In genomic region chr1:183903101-183903500, GRCh38 we compare ENCODE assay signal across 1 cellular context.
TF ChIP-seq lines count a peak whose summit lies in the region.

No MANE protein-coding gene starts in this region.

TF ChIP-seq in GM12878, 131 proteins besides CTCF, POLR2A, EP300 and RAD21:
- TF ChIP-seq CUX1 (IDR thresholded peaks at IDR 0.05; ENCODE audit: insufficient replicate concordance, low read depth, low read length): no peak
- TF ChIP-seq, protein P1, sequence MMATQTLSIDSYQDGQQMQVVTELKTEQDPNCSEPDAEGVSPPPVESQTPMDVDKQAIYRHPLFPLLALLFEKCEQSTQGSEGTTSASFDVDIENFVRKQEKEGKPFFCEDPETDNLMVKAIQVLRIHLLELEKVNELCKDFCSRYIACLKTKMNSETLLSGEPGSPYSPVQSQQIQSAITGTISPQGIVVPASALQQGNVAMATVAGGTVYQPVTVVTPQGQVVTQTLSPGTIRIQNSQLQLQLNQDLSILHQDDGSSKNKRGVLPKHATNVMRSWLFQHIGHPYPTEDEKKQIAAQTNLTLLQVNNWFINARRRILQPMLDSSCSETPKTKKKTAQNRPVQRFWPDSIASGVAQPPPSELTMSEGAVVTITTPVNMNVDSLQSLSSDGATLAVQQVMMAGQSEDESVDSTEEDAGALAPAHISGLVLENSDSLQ (IDR thresholded peaks at IDR 0.05): no peak
- TF ChIP-seq NR2C1 (IDR thresholded peaks at IDR 0.05): no peak
- TF ChIP-seq BACH1 (IDR thresholded peaks at IDR 0.05; ENCODE audit: borderline replicate concordance): no peak
- TF ChIP-seq, protein P2, sequence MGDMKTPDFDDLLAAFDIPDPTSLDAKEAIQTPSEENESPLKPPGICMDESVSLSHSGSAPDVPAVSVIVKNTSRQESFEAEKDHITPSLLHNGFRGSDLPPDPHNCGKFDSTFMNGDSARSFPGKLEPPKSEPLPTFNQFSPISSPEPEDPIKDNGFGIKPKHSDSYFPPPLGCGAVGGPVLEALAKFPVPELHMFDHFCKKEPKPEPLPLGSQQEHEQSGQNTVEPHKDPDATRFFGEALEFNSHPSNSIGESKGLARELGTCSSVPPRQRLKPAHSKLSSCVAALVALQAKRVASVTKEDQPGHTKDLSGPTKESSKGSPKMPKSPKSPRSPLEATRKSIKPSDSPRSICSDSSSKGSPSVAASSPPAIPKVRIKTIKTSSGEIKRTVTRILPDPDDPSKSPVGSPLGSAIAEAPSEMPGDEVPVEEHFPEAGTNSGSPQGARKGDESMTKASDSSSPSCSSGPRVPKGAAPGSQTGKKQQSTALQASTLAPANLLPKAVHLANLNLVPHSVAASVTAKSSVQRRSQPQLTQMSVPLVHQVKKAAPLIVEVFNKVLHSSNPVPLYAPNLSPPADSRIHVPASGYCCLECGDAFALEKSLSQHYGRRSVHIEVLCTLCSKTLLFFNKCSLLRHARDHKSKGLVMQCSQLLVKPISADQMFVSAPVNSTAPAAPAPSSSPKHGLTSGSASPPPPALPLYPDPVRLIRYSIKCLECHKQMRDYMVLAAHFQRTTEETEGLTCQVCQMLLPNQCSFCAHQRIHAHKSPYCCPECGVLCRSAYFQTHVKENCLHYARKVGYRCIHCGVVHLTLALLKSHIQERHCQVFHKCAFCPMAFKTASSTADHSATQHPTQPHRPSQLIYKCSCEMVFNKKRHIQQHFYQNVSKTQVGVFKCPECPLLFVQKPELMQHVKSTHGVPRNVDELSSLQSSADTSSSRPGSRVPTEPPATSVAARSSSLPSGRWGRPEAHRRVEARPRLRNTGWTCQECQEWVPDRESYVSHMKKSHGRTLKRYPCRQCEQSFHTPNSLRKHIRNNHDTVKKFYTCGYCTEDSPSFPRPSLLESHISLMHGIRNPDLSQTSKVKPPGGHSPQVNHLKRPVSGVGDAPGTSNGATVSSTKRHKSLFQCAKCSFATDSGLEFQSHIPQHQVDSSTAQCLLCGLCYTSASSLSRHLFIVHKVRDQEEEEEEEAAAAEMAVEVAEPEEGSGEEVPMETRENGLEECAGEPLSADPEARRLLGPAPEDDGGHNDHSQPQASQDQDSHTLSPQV (IDR thresholded peaks at IDR 0.05): no peak
- no peak for TF ChIP-seq EZH2 (IDR thresholded peaks at IDR 0.05; ENCODE audit: borderline replicate concordance, control insufficient read depth, low read depth, low read length)
- TF ChIP-seq, protein P3, sequence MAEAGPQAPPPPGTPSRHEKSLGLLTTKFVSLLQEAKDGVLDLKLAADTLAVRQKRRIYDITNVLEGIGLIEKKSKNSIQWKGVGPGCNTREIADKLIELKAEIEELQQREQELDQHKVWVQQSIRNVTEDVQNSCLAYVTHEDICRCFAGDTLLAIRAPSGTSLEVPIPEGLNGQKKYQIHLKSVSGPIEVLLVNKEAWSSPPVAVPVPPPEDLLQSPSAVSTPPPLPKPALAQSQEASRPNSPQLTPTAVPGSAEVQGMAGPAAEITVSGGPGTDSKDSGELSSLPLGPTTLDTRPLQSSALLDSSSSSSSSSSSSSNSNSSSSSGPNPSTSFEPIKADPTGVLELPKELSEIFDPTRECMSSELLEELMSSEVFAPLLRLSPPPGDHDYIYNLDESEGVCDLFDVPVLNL (IDR thresholded peaks at IDR 0.05; ENCODE audit: low read depth, low read length): no peak
- TF ChIP-seq RCOR1 (conservative IDR thresholded peaks at IDR 0.05; ENCODE audit: low read depth, low read length): no peak
